In genomic region chr10:129274928-129275474, GRCh38 we compare ENCODE assay signal across 20 cellular contexts.
DNase-seq lines count a peak whose midpoint lies in the region; ATAC-seq and TF ChIP-seq lines count a peak whose summit lies in the region.
"Had no signal": no experiment of that assay in that cellular context is flagged by ENCODE, and none has a peak within 500 bp of the region (broad histone marks: within the 10 kb centered on the region; RNA-seq: fewer than 3 reads in every experiment).

No MANE protein-coding gene starts in this region.

- POLR2A ChIA-PET in SK-N-SH (lab: Yijun Ruan, JAX) = no interaction called here

- TF ChIP-seq CTCF in SK-N-SH (IDR thresholded peaks at IDR 0.05) = no peak
- TF ChIP-seq CTCF in HFFc6 (IDR thresholded peaks at IDR 0.05) = peak; percentile 17; the same call in 1 of the 2 replicates
- peak; percentile 1 for TF ChIP-seq CTCF in brain microvascular endothelial cell (IDR thresholded peaks at IDR 0.05; ENCODE audit: low read depth, low read length, missing control alignments)
- TF ChIP-seq CTCF in nephron progenitor cell (IDR thresholded peaks at IDR 0.05) = no peak
- TF ChIP-seq CTCF in osteocyte (IDR thresholded peaks at IDR 0.05) = no peak

- no peaks in the 10 kb centered on the region for H3F3A ChIP-seq in SK-N-SH (replicated peaks; ENCODE audit: insufficient read depth)

- H3K27ac Mint-ChIP-seq in HFFc6 (no peak overlapping the region), nephron progenitor cell (no peak overlapping the region), osteocyte (ENCODE audit: unreplicated experiment) (no peak overlapping the region)
- H3K27ac Mint-ChIP-seq: activated B cell treated with CpG ODN at 0.5 μM for 24 hours; activated naive CD4-positive, alpha-beta T cell treated with anti-CD3 and anti-CD28 coated beads, Interleukin-2, amount 50 U/mL, for 24 hours; activated T-cell treated with anti-CD3 and anti-CD28 coated beads, Interleukin-2, amount 50 U/mL, for 72 hours had no signal

- H3K4me1 Mint-ChIP-seq in HFFc6 (ENCODE audit: low read depth) = no peaks in the 10 kb centered on the region
- no peaks in the 10 kb centered on the region for H3K4me1 Mint-ChIP-seq in nephron progenitor cell
- H3K4me1 Mint-ChIP-seq in osteocyte (ENCODE audit: unreplicated experiment) = no peaks in the 10 kb centered on the region
- H3K4me1 Mint-ChIP-seq: activated B cell treated with CpG ODN at 0.5 μM for 24 hours, naive B cell had no signal

- CTCF ChIA-PET in SK-N-SH (lab: Yijun Ruan, JAX) = interaction anchor here (1.1 kb wide), 1 partner anchor 13 kb away, joined by 4 read pairs; no protein-coding TSS in a partner anchor

- WGBS in SK-N-SH (ENCODE audit: low lambda C conversion rate) = 49% methylated on average over 8 of the region's 8 CpGs

- TF ChIP-seq EP300 in SK-N-SH (IDR thresholded peaks at IDR 0.05; ENCODE audit: borderline replicate concordance in 1 of 2, low read depth in 1 of 2, low read length in 1 of 2) = no peak

- H3K4me3 Mint-ChIP-seq in HFFc6 (no peak overlapping the region), nephron progenitor cell (no peak overlapping the region), osteocyte (ENCODE audit: unreplicated experiment) (no peak overlapping the region)
- H3K4me3 Mint-ChIP-seq: activated B cell treated with CpG ODN at 0.5 μM for 24 hours; activated naive CD4-positive, alpha-beta T cell treated with anti-CD3 and anti-CD28 coated beads, Interleukin-2, amount 50 U/mL, for 24 hours; activated T-cell treated with anti-CD3 and anti-CD28 coated beads, Interleukin-2, amount 50 U/mL, for 72 hours; naive B cell had no signal

- TF ChIP-seq RAD21 in SK-N-SH (IDR thresholded peaks at IDR 0.05; ENCODE audit: low read length) = no peak

- no peak overlapping the region for H2AFZ ChIP-seq in SK-N-SH (ENCODE audit: low read depth)

- no peaks in the 10 kb centered on the region for H4K20me1 ChIP-seq in SK-N-SH (ENCODE audit: insufficient read depth)
- H4K20me1 ChIP-seq: BLaER1 had no signal

- H3K9me2 ChIP-seq in SK-N-SH = no peaks in the 10 kb centered on the region

- ATAC-seq in SK-N-SH treated with all-trans-retinoic acid at 6 μM for 48 hours (no peak), HG02610 (IDR thresholded peaks at IDR 0.05; ENCODE audit: unreplicated experiment) (no peak)
- ATAC-seq: activated T-cell treated with anti-CD3 and anti-CD28 coated beads, Interleukin-2, amount 50 U/mL, for 72 hours; GM12878 had no signal

- DNase-seq in SK-N-SH (peak; percentile 30), HFFc6 (no peak), brain microvascular endothelial cell (no peak), nephron progenitor cell (peak; percentile 10), OCI-M1 (lab: John Stamatoyannopoulos, UW) (no peak), osteocyte (ENCODE audit: extremely low spot score, unreplicated experiment) (no peak)
- DNase-seq: activated B cell treated with CpG ODN at 0.5 μM for 24 hours; activated T-cell treated with anti-CD3 and anti-CD28 coated beads, Interleukin-2, amount 50 U/mL, for 72 hours; KG1; naive B cell; NCI-H1105 treated with DMSO at 0.1 percent for 48 hours; NCI-H526 treated with DMSO at 0.1 percent for 48 hours; posterior cingulate gyrus; T-helper 2 cell had no signal

- H3K27ac ChIP-seq in SK-N-SH (ENCODE audit: low read depth in 2 of 2, low read length in 1 of 2) (no peak overlapping the region), brain microvascular endothelial cell (no peak overlapping the region)
- H3K27ac ChIP-seq: BLaER1, SJCRH30 had no signal

- H3K27me3 ChIP-seq in SK-N-SH (ENCODE audit: insufficient read depth) (no peaks in the 10 kb centered on the region), brain microvascular endothelial cell (replicated peaks) (no peaks in the 10 kb centered on the region)
- H3K27me3 ChIP-seq: BLaER1, SJCRH30 had no signal

- no peaks in the 10 kb centered on the region for H3K36me3 ChIP-seq in SK-N-SH (replicated peaks in 1 of 2; ENCODE audit: control insufficient read depth in 1 of 2, insufficient read depth in 2 of 2, low read length in 1 of 2)
- no peaks in the 10 kb centered on the region for H3K36me3 ChIP-seq in brain microvascular endothelial cell (replicated peaks)
- H3K36me3 ChIP-seq: BLaER1, SJCRH30 had no signal

- no peak overlapping the region for H3K9ac ChIP-seq in SK-N-SH
- H3K9ac ChIP-seq: BLaER1 had no signal

- H3K36me3 Mint-ChIP-seq in HFFc6 (ENCODE audit: low read depth) (peaks cover 23% of the 10 kb centered on the region), nephron progenitor cell (ENCODE audit: low read depth) (no peaks in the 10 kb centered on the region), osteocyte (ENCODE audit: unreplicated experiment) (no peaks in the 10 kb centered on the region)
- H3K36me3 Mint-ChIP-seq: activated naive CD4-positive, alpha-beta T cell treated with anti-CD3 and anti-CD28 coated beads, Interleukin-2, amount 50 U/mL, for 24 hours; naive B cell had no signal

- no peaks in the 10 kb centered on the region for H3K27me3 Mint-ChIP-seq in HFFc6 (ENCODE audit: insufficient read depth)
- peaks cover 3% of the 10 kb centered on the region for H3K27me3 Mint-ChIP-seq in nephron progenitor cell (ENCODE audit: low read depth, poor library complexity)
- no peaks in the 10 kb centered on the region for H3K27me3 Mint-ChIP-seq in osteocyte (ENCODE audit: unreplicated experiment)
- H3K27me3 Mint-ChIP-seq: activated B cell treated with CpG ODN at 0.5 μM for 24 hours had no signal

- H3K4me1 ChIP-seq in SK-N-SH (ENCODE audit: control insufficient read depth in 1 of 2, insufficient read depth in 2 of 2, low read depth in 1 of 2, low read length in 1 of 2) = no peaks in the 10 kb centered on the region
- H3K4me1 ChIP-seq: BLaER1, SJCRH30 had no signal

- no peak overlapping the region for H3K4me2 ChIP-seq in SK-N-SH
- H3K4me2 ChIP-seq: BLaER1 had no signal

- H3K4me3 ChIP-seq in SK-N-SH (ENCODE audit: low read depth in 2 of 2, low read length in 1 of 2) (no peak overlapping the region), brain microvascular endothelial cell (ENCODE audit: low read depth, low read length) (no peak overlapping the region)
- H3K4me3 ChIP-seq: BLaER1, GM12878, SJCRH30 had no signal

- H3K79me2 ChIP-seq in SK-N-SH (ENCODE audit: insufficient read depth) = no peaks in the 10 kb centered on the region

- in situ Hi-C loops in brain microvascular endothelial cell (cut with HindIII; ENCODE audit: low pct_ligation_motif_present, low sequenced_read_pairs) = no loop called here

- H3K9me3 Mint-ChIP-seq in HFFc6 (peaks cover 73% of the 10 kb centered on the region), nephron progenitor cell (no peaks in the 10 kb centered on the region), osteocyte (ENCODE audit: unreplicated experiment) (peaks cover 61% of the 10 kb centered on the region)
- H3K9me3 Mint-ChIP-seq: activated B cell treated with CpG ODN at 0.5 μM for 24 hours; activated naive CD4-positive, alpha-beta T cell treated with anti-CD3 and anti-CD28 coated beads, Interleukin-2, amount 50 U/mL, for 24 hours; activated T-cell treated with anti-CD3 and anti-CD28 coated beads, Interleukin-2, amount 50 U/mL, for 72 hours had no signal

- H3K9me3 ChIP-seq in SK-N-SH = no peaks in the 10 kb centered on the region; the same call in none of the 2 replicates
- H3K9me3 ChIP-seq: BLaER1, SJCRH30 had no signal

TF ChIP-seq in SK-N-SH, 30 proteins besides CTCF, POLR2A, EP300 and RAD21 (continues in another document):
- TF ChIP-seq JUND (IDR thresholded peaks at IDR 0.05) (no peak), CHD2 (IDR thresholded peaks at IDR 0.05; ENCODE audit: low read length, partially characterized antibody) (no peak), MAX (IDR thresholded peaks at IDR 0.05; ENCODE audit: low read depth) (no peak), ZBTB33 (IDR thresholded peaks at IDR 0.05; ENCODE audit: borderline replicate concordance, low read depth) (no peak)

TF ChIP-seq in SK-N-SH treated with all-trans-retinoic acid at 6 μM for 48 hours, 23 proteins besides CTCF, POLR2A, EP300 and RAD21:
- TF ChIP-seq TCF4 (CRISPR knock-in tag; IDR thresholded peaks at IDR 0.05; ENCODE audit: borderline replicate concordance) (no peak), ARNTL (CRISPR knock-in tag; IDR thresholded peaks at IDR 0.05; ENCODE audit: borderline replicate concordance, low read depth) (no peak), ZFP30 (CRISPR knock-in tag; IDR thresholded peaks at IDR 0.05) (no peak), TOX (CRISPR knock-in tag; IDR thresholded peaks at IDR 0.05; ENCODE audit: borderline replicate concordance) (no peak), ZNF565 (CRISPR knock-in tag; conservative IDR thresholded peaks at IDR 0.05; ENCODE audit: low read depth) (no peak), GLIS3 (CRISPR knock-in tag; IDR thresholded peaks at IDR 0.05) (no peak), ISL1 (CRISPR knock-in tag; IDR thresholded peaks at IDR 0.05) (no peak), RARB (CRISPR knock-in tag; IDR thresholded peaks at IDR 0.05) (no peak), ZNF8 (CRISPR knock-in tag; IDR thresholded peaks at IDR 0.05) (no peak)

Comparison
In these comparisons a context has a peak if more than half of its experiments do, and no peak if none do; other contexts are left out.
1. DNase-seq: peak in SK-N-SH (single experiment) and nephron progenitor cell (single experiment); none in HFFc6 (single experiment), brain microvascular endothelial cell (single experiment), OCI-M1 (single experiment) and osteocyte (single experiment).
2. CTCF ChIP-seq: peak in HFFc6 (single experiment) and brain microvascular endothelial cell (single experiment); none in SK-N-SH (single experiment), nephron progenitor cell (single experiment) and osteocyte (single experiment).